18 cellular contexts compared by ENCODE assay signal in the genomic region with DNA sequence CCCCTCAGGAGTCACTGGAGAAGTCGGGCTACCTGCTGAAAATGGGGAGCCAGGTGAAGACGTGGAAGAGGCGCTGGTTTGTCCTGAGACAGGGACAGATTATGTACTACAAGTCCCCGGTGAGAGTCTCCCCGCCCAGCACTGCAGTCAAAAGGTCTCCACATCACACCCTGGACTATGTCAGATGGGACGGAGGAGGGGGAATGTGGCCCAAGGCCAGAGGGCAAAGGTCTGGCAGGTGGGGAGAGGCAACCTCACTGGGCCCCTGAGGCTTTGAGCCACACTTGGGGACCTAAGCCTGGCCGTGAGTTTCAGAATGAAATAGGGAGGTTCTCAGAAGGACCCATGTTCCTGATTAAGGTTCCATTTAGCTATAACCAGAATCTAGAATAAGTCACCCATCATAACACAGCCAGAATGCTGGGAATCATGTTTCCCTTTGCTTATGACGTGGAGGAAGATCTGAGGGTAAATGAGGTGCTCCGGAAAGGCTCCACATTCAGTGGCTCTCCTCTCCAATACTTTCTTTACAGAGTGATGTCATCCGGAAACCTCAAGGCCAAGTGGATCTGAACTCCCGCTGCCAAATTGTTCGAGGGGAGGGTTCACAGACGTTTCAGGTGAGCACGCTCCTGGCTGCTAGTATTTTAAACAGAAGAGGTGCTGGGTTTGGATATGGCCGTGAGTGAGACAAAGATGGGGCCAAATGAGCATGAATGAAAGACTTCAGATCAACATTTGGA. TPM values are rescaled to one million over a fixed set of nuclear protein-coding genes. Genes with fewer than 3 reads are reported as not detected.
DNase-seq lines count a peak whose midpoint lies in the region; ATAC-seq and TF ChIP-seq lines count a peak whose summit lies in the region.
"Had no signal": no experiment of that assay in that cellular context is flagged by ENCODE, and none has a peak within 500 bp of the region (broad histone marks: within the 10 kb centered on the region; RNA-seq: fewer than 3 reads in every experiment).

No MANE protein-coding gene starts in this region.

- no peak overlapping the region for H3K4me3 ChIP-seq in sigmoid colon
- H3K4me3 ChIP-seq: BLaER1 treated with 17β-estradiol and CSF1 and Interleukin-3, amounts not matched to agents 10 nM and 100 nM; PC-9 had no signal

- intact Hi-C loops in sigmoid colon (cut with DNase I), result no loop called here

- 72 to 86% methylated on average over 15 of the region's 15 CpGs for WGBS in sigmoid colon, 2 donors

- peaks cover 3% of the 10 kb centered on the region for H3K27me3 Mint-ChIP-seq in stimulated activated naive CD8-positive, alpha-beta T cell treated with anti-CD3 and anti-CD28 coated beads, Interleukin-15, Interleukin-2, amounts not matched to agents 100 ng/mL and 50 ng/mL, for 24 hours
- H3K27me3 Mint-ChIP-seq in stimulated activated naive CD8-positive, alpha-beta T cell treated with anti-CD3 and anti-CD28 coated beads, Interleukin-15, amount 100 ng/mL, for 72 hours, result no peaks in the 10 kb centered on the region
- H3K27me3 Mint-ChIP-seq in chondrocyte (ENCODE audit: low read depth), result peaks cover 5% of the 10 kb centered on the region

- no peaks in the 10 kb centered on the region for H3K9me3 Mint-ChIP-seq in stimulated activated naive CD8-positive, alpha-beta T cell treated with anti-CD3 and anti-CD28 coated beads, Interleukin-15, Interleukin-2, amounts not matched to agents 100 ng/mL and 50 ng/mL, for 24 hours
- H3K9me3 Mint-ChIP-seq in stimulated activated naive CD8-positive, alpha-beta T cell treated with anti-CD3 and anti-CD28 coated beads, Interleukin-15, amount 100 ng/mL, for 72 hours, result no peaks in the 10 kb centered on the region
- no peaks in the 10 kb centered on the region for H3K9me3 Mint-ChIP-seq in chondrocyte (ENCODE audit: low read depth)
- H3K9me3 Mint-ChIP-seq: CD8-positive, alpha-beta T cell had no signal

- peak overlapping the region; percentile 4 for H3K27ac Mint-ChIP-seq in stimulated activated naive CD8-positive, alpha-beta T cell treated with anti-CD3 and anti-CD28 coated beads, Interleukin-15, Interleukin-2, amounts not matched to agents 100 ng/mL and 50 ng/mL, for 24 hours
- H3K27ac Mint-ChIP-seq in stimulated activated naive CD8-positive, alpha-beta T cell treated with anti-CD3 and anti-CD28 coated beads, Interleukin-15, amount 100 ng/mL, for 72 hours, result peak overlapping the region in 1 of 2 donors; percentile 0
- H3K27ac Mint-ChIP-seq in chondrocyte (ENCODE audit: unreplicated experiment), result no peak overlapping the region
- H3K27ac Mint-ChIP-seq: CD8-positive, alpha-beta T cell had no signal

- peaks cover 0 to 5% (median 2%) of the 10 kb centered on the region in 4 donors for H3K36me3 ChIP-seq in sigmoid colon
- H3K36me3 ChIP-seq: BLaER1 treated with 17β-estradiol and CSF1 and Interleukin-3, amounts not matched to agents 10 nM and 100 nM had no signal

- no peaks in the 10 kb centered on the region for H3K36me3 Mint-ChIP-seq in stimulated activated naive CD8-positive, alpha-beta T cell treated with anti-CD3 and anti-CD28 coated beads, Interleukin-15, Interleukin-2, amounts not matched to agents 100 ng/mL and 50 ng/mL, for 24 hours (ENCODE audit: low read depth)
- no peaks in the 10 kb centered on the region for H3K36me3 Mint-ChIP-seq in chondrocyte (ENCODE audit: low read depth)
- H3K36me3 Mint-ChIP-seq: CD8-positive, alpha-beta T cell had no signal

- no peaks in the 10 kb centered on the region for H3K4me1 Mint-ChIP-seq in stimulated activated naive CD8-positive, alpha-beta T cell treated with anti-CD3 and anti-CD28 coated beads, Interleukin-15, Interleukin-2, amounts not matched to agents 100 ng/mL and 50 ng/mL, for 24 hours (ENCODE audit: low read depth)
- no peaks in the 10 kb centered on the region for H3K4me1 Mint-ChIP-seq in stimulated activated naive CD8-positive, alpha-beta T cell treated with anti-CD3 and anti-CD28 coated beads, Interleukin-15, amount 100 ng/mL, for 72 hours
- no peaks in the 10 kb centered on the region for H3K4me1 Mint-ChIP-seq in chondrocyte (ENCODE audit: low read depth)

- H3K27ac ChIP-seq in sigmoid colon, result no peak overlapping the region
- H3K27ac ChIP-seq: BLaER1 treated with 17β-estradiol and CSF1 and Interleukin-3, amounts not matched to agents 10 nM and 100 nM; PC-9 had no signal

- H3K4me1 ChIP-seq in sigmoid colon, result no peaks in the 10 kb centered on the region

- no peaks in the 10 kb centered on the region for H3K9me3 ChIP-seq in sigmoid colon
- H3K9me3 ChIP-seq: BLaER1 treated with 17β-estradiol and CSF1 and Interleukin-3, amounts not matched to agents 10 nM and 100 nM had no signal

- no peak overlapping the region for H3K4me3 Mint-ChIP-seq in stimulated activated naive CD8-positive, alpha-beta T cell treated with anti-CD3 and anti-CD28 coated beads, Interleukin-15, Interleukin-2, amounts not matched to agents 100 ng/mL and 50 ng/mL, for 24 hours
- H3K4me3 Mint-ChIP-seq in stimulated activated naive CD8-positive, alpha-beta T cell treated with anti-CD3 and anti-CD28 coated beads, Interleukin-15, amount 100 ng/mL, for 72 hours, result no peak overlapping the region
- H3K4me3 Mint-ChIP-seq in chondrocyte (ENCODE audit: unreplicated experiment), result no peak overlapping the region
- H3K4me3 Mint-ChIP-seq: CD8-positive, alpha-beta T cell had no signal

- no peak for TF ChIP-seq EP300 in sigmoid colon (IDR thresholded peaks at IDR 0.05)

- DNase-seq in stimulated activated naive CD8-positive, alpha-beta T cell treated with anti-CD3 and anti-CD28 coated beads, Interleukin-15, amount 100 ng/mL, for 72 hours, result no peak
- DNase-seq in chondrocyte (ENCODE audit: low spot score), result peak; percentile 68
- DNase-seq in sigmoid colon, result peak; percentile 58
- no peak for DNase-seq in stimulated activated naive CD4-positive, alpha-beta T cell (lab: John Stamatoyannopoulos, UW)
- DNase-seq: Calu3; CD8-positive, alpha-beta T cell; DMS53; KBM-7; NCI-H1105 treated with DMSO at 0.1 percent for 48 hours; NCI-H1694; NCI-H2081 treated with DMSO at 0.1 percent for 48 hours; NCI-H2227 treated with DMSO at 0.1 percent for 48 hours; NCI-H510A treated with DMSO at 0.1 percent for 48 hours; PC-9 had no signal

- TF ChIP-seq CTCF in chondrocyte (IDR thresholded peaks at IDR 0.05), result no peak
- TF ChIP-seq CTCF in sigmoid colon (IDR thresholded peaks at IDR 0.05), result no peak

- ATAC-seq in stimulated activated naive CD8-positive, alpha-beta T cell treated with anti-CD3 and anti-CD28 coated beads, Interleukin-15, amount 100 ng/mL, for 72 hours, result no peak
- ATAC-seq in HG03159 (IDR thresholded peaks at IDR 0.05; ENCODE audit: unreplicated experiment), result no peak
- ATAC-seq in HG03025 (IDR thresholded peaks at IDR 0.05; ENCODE audit: low FRiP score, unreplicated experiment), result no peak
- ATAC-seq: CD8-positive, alpha-beta T cell had no signal

- no peaks in the 10 kb centered on the region for H3K27me3 ChIP-seq in sigmoid colon
- H3K27me3 ChIP-seq: BLaER1 treated with 17β-estradiol and CSF1 and Interleukin-3, amounts not matched to agents 10 nM and 100 nM had no signal

- TF ChIP-seq POLR2A in sigmoid colon (IDR thresholded peaks at IDR 0.05), result no peak

RNA-seq across cellular contexts. Expression of gene PIGH, which starts 26.6 kb away (rescaled TPM):
- total RNA-seq in chondrocyte (16.3 to 19.0 TPM (median 16.9 TPM) in 3 replicates), sigmoid colon (10 to 100 TPM; 15.2 to 32.9 (median 24.4) TPM)
- 10 to 100 TPM in 1 of 3 donors, 1 to 10 TPM in 2; 8.4 to 14.1 (median 9.9) TPM for polyA plus RNA-seq in sigmoid colon

RNA-seq across cellular contexts. Expression of gene PLEKHH1, which starts 40.3 kb away (rescaled TPM):
- 0.65 to 2.8 TPM (median 1.1 TPM) in 3 replicates for total RNA-seq in chondrocyte
- total RNA-seq in sigmoid colon, result 1 to 10 TPM; 2.0 to 8.0 (median 2.9) TPM
- 10 to 100 TPM; 10.8 to 25.3 (median 12.3) TPM for polyA plus RNA-seq in sigmoid colon

RNA-seq across cellular contexts. Expression of gene ARG2, which starts 46.3 kb away (rescaled TPM):
- total RNA-seq in chondrocyte (2.8 to 11.1 TPM (median 10.9 TPM) in 3 replicates), sigmoid colon (10 to 100 TPM in 1 of 4 donors, 1 to 10 TPM in 3; 1.6 to 11.4 (median 5.5) TPM)
- 10 to 100 TPM in 1 of 3 donors, 1 to 10 TPM in 1, under 1 TPM in 1; 0.60 to 59.2 (median 5.7) TPM for polyA plus RNA-seq in sigmoid colon

Comparison
In these comparisons a context has a peak if more than half of its experiments do, and no peak if none do; other contexts are left out.
1. DNase-seq: peak in chondrocyte (single experiment) and sigmoid colon (single experiment); none in stimulated activated naive CD8-positive, alpha-beta T cell treated with anti-CD3 and anti-CD28 coated beads, Interleukin-15, amount 100 ng/mL, for 72 hours (0 of 2) and stimulated activated naive CD4-positive, alpha-beta T cell (0 of 6).